15 cellular contexts compared by ENCODE assay signal in the genomic region with DNA sequence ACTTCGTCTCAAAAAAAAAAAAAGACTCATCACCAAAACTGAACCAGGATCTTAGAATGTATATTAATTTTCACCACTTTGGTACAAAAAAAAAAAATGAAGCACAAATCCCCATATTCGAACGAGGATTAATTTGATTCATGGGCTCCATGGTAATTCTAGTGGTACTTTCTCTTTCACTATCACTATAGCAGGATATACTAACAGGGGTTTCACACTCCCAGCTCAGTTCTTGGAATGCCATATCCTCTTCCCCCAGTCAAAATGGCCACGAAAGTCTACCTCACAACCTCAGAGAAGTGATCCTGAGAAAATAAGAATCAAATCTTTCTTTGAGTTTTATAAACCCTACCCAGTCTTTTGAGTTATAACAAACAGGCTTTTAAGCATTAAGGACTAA.
DNase-seq lines count a peak whose midpoint lies in the region; ATAC-seq and TF ChIP-seq lines count a peak whose summit lies in the region.
"Had no signal": no experiment of that assay in that cellular context is flagged by ENCODE, and none has a peak within 500 bp of the region (broad histone marks: within the 10 kb centered on the region; RNA-seq: fewer than 3 reads in every experiment).

No MANE protein-coding gene starts in this region.

- H3K4me1 Mint-ChIP-seq in activated T-cell treated with anti-CD3 and anti-CD28 coated beads, Interleukin-2, amount 50 U/mL, for 72 hours (ENCODE audit: low read depth): peaks cover 5% of the 10 kb centered on the region
- H3K4me1 Mint-ChIP-seq in effector memory CD8-positive, alpha-beta T cell (ENCODE audit: low read depth in 2 of 2): peaks cover 8 to 13% of the 10 kb centered on the region in 2 donors
- peaks cover 2% of the 10 kb centered on the region for H3K4me1 Mint-ChIP-seq in T-helper 17 cell

- peak overlapping the region; percentile 81 for H3K27ac Mint-ChIP-seq in activated T-cell treated with anti-CD3 and anti-CD28 coated beads, Interleukin-2, amount 50 U/mL, for 72 hours
- H3K27ac Mint-ChIP-seq in effector memory CD8-positive, alpha-beta T cell: peak overlapping the region; percentile 62 to 80
- no peak overlapping the region for H3K27ac Mint-ChIP-seq in T-helper 17 cell
- H3K27ac Mint-ChIP-seq: CD4-positive, alpha-beta T cell had no signal

- peak overlapping the region; percentile 46 for H3K27ac ChIP-seq in neutrophil
- H3K27ac ChIP-seq: BLaER1 treated with 17β-estradiol and CSF1 and Interleukin-3, amounts not matched to agents 10 nM and 100 nM had no signal

- peaks cover 6 to 23% of the 10 kb centered on the region in 2 experiments for H3K4me1 ChIP-seq in neutrophil (ENCODE audit: control insufficient read depth in 1 of 2, insufficient read depth in 1 of 2, low read depth in 1 of 2, low read length in 1 of 2)

- H3K36me3 ChIP-seq in neutrophil: no peaks in the 10 kb centered on the region
- H3K36me3 ChIP-seq: BLaER1 treated with 17β-estradiol and CSF1 and Interleukin-3, amounts not matched to agents 10 nM and 100 nM had no signal

- no peaks in the 10 kb centered on the region for H3K9me3 ChIP-seq in neutrophil
- no peaks in the 10 kb centered on the region for H3K9me3 ChIP-seq in T-helper 17 cell (ENCODE audit: control insufficient read depth, low read length, poor library complexity, severe bottlenecking)
- H3K9me3 ChIP-seq: BLaER1 treated with 17β-estradiol and CSF1 and Interleukin-3, amounts not matched to agents 10 nM and 100 nM had no signal

- no peak overlapping the region for H3K4me3 ChIP-seq in neutrophil (ENCODE audit: low read depth in 1 of 2, low read length in 1 of 2)
- H3K4me3 ChIP-seq: BLaER1 treated with 17β-estradiol and CSF1 and Interleukin-3, amounts not matched to agents 10 nM and 100 nM had no signal

- TF ChIP-seq CTCF in neutrophil (IDR thresholded peaks at IDR 0.05): no peak

- no peaks in the 10 kb centered on the region for H3K27me3 ChIP-seq in neutrophil
- H3K27me3 ChIP-seq: BLaER1 treated with 17β-estradiol and CSF1 and Interleukin-3, amounts not matched to agents 10 nM and 100 nM had no signal

- no peak overlapping the region for H3K4me3 Mint-ChIP-seq in activated T-cell treated with anti-CD3 and anti-CD28 coated beads, Interleukin-2, amount 50 U/mL, for 72 hours
- H3K4me3 Mint-ChIP-seq in effector memory CD8-positive, alpha-beta T cell: peak overlapping the region; percentile 11 to 35
- no peak overlapping the region for H3K4me3 Mint-ChIP-seq in T-helper 17 cell
- H3K4me3 Mint-ChIP-seq: CD4-positive, alpha-beta T cell had no signal

- H3K27me3 Mint-ChIP-seq in activated T-cell treated with anti-CD3 and anti-CD28 coated beads, Interleukin-2, amount 50 U/mL, for 72 hours (ENCODE audit: low read depth): no peaks in the 10 kb centered on the region
- H3K27me3 Mint-ChIP-seq in effector memory CD8-positive, alpha-beta T cell: no peaks in the 10 kb centered on the region
- H3K27me3 Mint-ChIP-seq in T-helper 17 cell: no peaks in the 10 kb centered on the region
- H3K27me3 Mint-ChIP-seq: CD4-positive, alpha-beta T cell had no signal

- peaks cover 0 to 1% of the 10 kb centered on the region in 2 donors for H3K36me3 Mint-ChIP-seq in activated T-cell treated with anti-CD3 and anti-CD28 coated beads, Interleukin-2, amount 50 U/mL, for 72 hours (ENCODE audit: insufficient read depth in 2 of 2)
- H3K36me3 Mint-ChIP-seq in effector memory CD8-positive, alpha-beta T cell (ENCODE audit: insufficient read depth): peaks cover 2% of the 10 kb centered on the region
- peaks cover 5% of the 10 kb centered on the region for H3K36me3 Mint-ChIP-seq in T-helper 17 cell (ENCODE audit: low read depth)

- ATAC-seq in activated T-cell treated with anti-CD3 and anti-CD28 coated beads, Interleukin-2, amount 50 U/mL, for 72 hours (replicated peaks in 1 of 2): no peak
- no peak for ATAC-seq in effector memory CD8-positive, alpha-beta T cell (replicated peaks)
- ATAC-seq in T-helper 17 cell (no peak), HG03095 (IDR thresholded peaks at IDR 0.05; ENCODE audit: unreplicated experiment) (no peak)
- ATAC-seq: HCT116 had no signal

- no peaks in the 10 kb centered on the region for H3K9me3 Mint-ChIP-seq in activated T-cell treated with anti-CD3 and anti-CD28 coated beads, Interleukin-2, amount 50 U/mL, for 72 hours
- no peaks in the 10 kb centered on the region for H3K9me3 Mint-ChIP-seq in effector memory CD8-positive, alpha-beta T cell
- H3K9me3 Mint-ChIP-seq: CD4-positive, alpha-beta T cell had no signal

- no peak for DNase-seq in activated T-cell treated with anti-CD3 and anti-CD28 coated beads, Interleukin-2, amount 50 U/mL, for 72 hours
- DNase-seq in activated T-cell treated with anti-CD3 and anti-CD28 coated beads for 4 hours (no peak), OCI-M1 (lab: John Stamatoyannopoulos, UW) (peak; percentile 58), T-helper 17 cell (no peak), NCI-H1092 (lab: John Stamatoyannopoulos, UW) (no peak)
- no peak for DNase-seq in effector memory CD8-positive, alpha-beta T cell
- DNase-seq: ACHN; CD4-positive, alpha-beta T cell; DMS79; EL; IMR-90 had no signal

Comparison
In these comparisons a context has a peak if more than half of its experiments do, and no peak if none do; other contexts are left out.
1. H3K4me3 Mint-ChIP-seq: peak in effector memory CD8-positive, alpha-beta T cell (2 of 2); none in activated T-cell treated with anti-CD3 and anti-CD28 coated beads, Interleukin-2, amount 50 U/mL, for 72 hours (0 of 2) and T-helper 17 cell (single experiment).